In the genomic region with DNA sequence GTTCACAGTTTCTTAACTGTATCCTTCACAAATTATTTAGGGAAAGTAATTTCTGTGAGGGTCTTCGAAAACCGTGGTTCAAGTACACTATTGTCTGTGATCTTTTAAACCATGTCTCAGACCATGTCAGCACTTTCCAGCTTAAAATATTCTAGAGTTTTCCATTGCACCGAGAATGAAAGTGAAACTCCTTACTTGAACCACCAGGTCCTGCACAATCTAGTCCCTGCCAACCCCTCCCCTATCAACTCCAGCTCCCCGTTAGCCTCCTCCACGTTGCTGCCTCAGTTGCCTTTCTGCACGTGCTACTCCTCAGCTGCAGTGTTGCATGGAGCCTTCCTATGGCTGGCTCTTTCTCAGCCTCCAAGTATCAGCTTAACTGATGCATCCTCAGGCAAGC, we compare ENCODE assay signal across 22 cellular contexts. TPM values are rescaled to one million over a fixed set of nuclear protein-coding genes. Genes with fewer than 3 reads are reported as not detected.
DNase-seq lines count a peak whose midpoint lies in the region; ATAC-seq, FAIRE-seq and TF ChIP-seq lines count a peak whose summit lies in the region.
"Had no signal": no experiment of that assay in that cellular context is flagged by ENCODE, and none has a peak within 500 bp of the region (broad histone marks: within the 10 kb centered on the region; RNA-seq: fewer than 3 reads in every experiment).

No MANE protein-coding gene starts in this region.

- H3K4me1 ChIP-seq in OCI-LY3 (ENCODE audit: low read length): no peaks in the 10 kb centered on the region
- H3K4me1 ChIP-seq in kidney (ENCODE audit: control insufficient read depth in 1 of 2, insufficient read depth in 1 of 2, low read depth in 1 of 2, low read length in 2 of 2): no peaks in the 10 kb centered on the region
- H3K4me1 ChIP-seq in small intestine (ENCODE audit: control insufficient read depth in 2 of 2, insufficient read depth in 1 of 2, low read depth in 1 of 2, low read length in 1 of 2): no peaks in the 10 kb centered on the region

- no peak for ATAC-seq in activated T-cell treated with anti-CD3 and anti-CD28 coated beads, Interleukin-2, amount 50 U/mL, for 4 hours
- no peak for ATAC-seq in activated T-cell treated with anti-CD3 and anti-CD28 coated beads, Interleukin-2, amount 50 U/mL, for 72 hours (replicated peaks in 1 of 2)
- no peak for ATAC-seq in GM21717 (IDR thresholded peaks at IDR 0.05; ENCODE audit: unreplicated experiment)
- ATAC-seq: activated CD8-positive, alpha-beta memory T cell treated with anti-CD3 and anti-CD28 coated beads, Interleukin-2, amount 10 ng/mL, durations not matched to agents 7 days and 5 days; activated T-helper 17 cell treated with anti-CD3 and anti-CD28 coated beads, Interleukin-2, amount 50 U/mL, for 72 hours; sciatic nerve; stimulated activated naive B cell treated with anti-CD40 and anti-IgM and Interleukin-4, amounts not matched to agents 10 μg/mL and 1 μg/mL and 100 μg/mL, for 72 hours had no signal

- peak overlapping the region; percentile 16 for H3K4me3 Mint-ChIP-seq in activated T-cell treated with anti-CD3 and anti-CD28 coated beads, Interleukin-2, amount 50 U/mL, for 4 hours
- no peak overlapping the region for H3K4me3 Mint-ChIP-seq in activated T-cell treated with anti-CD3 and anti-CD28 coated beads, Interleukin-2, amount 50 U/mL, for 72 hours
- H3K4me3 Mint-ChIP-seq in immature natural killer cell: no peak overlapping the region
- H3K4me3 Mint-ChIP-seq: activated CD8-positive, alpha-beta memory T cell treated with anti-CD3 and anti-CD28 coated beads, Interleukin-2, amount 10 ng/mL, durations not matched to agents 7 days and 5 days; activated naive CD8-positive, alpha-beta T cell treated with anti-CD3 and anti-CD28 coated beads for 36 hours; activated T-helper 17 cell treated with anti-CD3 and anti-CD28 coated beads, Interleukin-2, amount 50 U/mL, for 72 hours; stimulated activated naive B cell treated with anti-CD40 and anti-IgM and Interleukin-4, amounts not matched to agents 10 μg/mL and 1 μg/mL and 100 μg/mL, for 72 hours had no signal

- no peak for TF ChIP-seq CTCF in OCI-LY3 (IDR thresholded peaks at IDR 0.05; ENCODE audit: low read depth, low read length)
- no peak for TF ChIP-seq CTCF in kidney (IDR thresholded peaks at IDR 0.05; ENCODE audit: borderline replicate concordance, extremely low read depth, insufficient read depth)

- FAIRE-seq in kidney (lab: Jason Lieb, UNC): no peak
- FAIRE-seq in small intestine (lab: Jason Lieb, UNC): no peak

- no peaks in the 10 kb centered on the region for H3K9me3 ChIP-seq in OCI-LY3 (ENCODE audit: insufficient read depth, low read length)
- H3K9me3 ChIP-seq in kidney (ENCODE audit: control insufficient read depth in 1 of 2, low read length in 2 of 2): no peaks in the 10 kb centered on the region
- no peaks in the 10 kb centered on the region for H3K9me3 ChIP-seq in small intestine (ENCODE audit: control insufficient read depth, low read depth)
- H3K9me3 ChIP-seq: tibial artery had no signal

- WGBS in small intestine, 3 donors: 53 to 65% (median 62%) methylated on average over 6 of the region's 6 CpGs

- H3K9me3 Mint-ChIP-seq in activated T-cell treated with anti-CD3 and anti-CD28 coated beads, Interleukin-2, amount 50 U/mL, for 4 hours: no peaks in the 10 kb centered on the region
- H3K9me3 Mint-ChIP-seq in activated T-cell treated with anti-CD3 and anti-CD28 coated beads, Interleukin-2, amount 50 U/mL, for 72 hours: no peaks in the 10 kb centered on the region
- peaks cover 0 to 4% (median under 1%) of the 10 kb centered on the region in 6 donors for H3K9me3 Mint-ChIP-seq in immature natural killer cell
- H3K9me3 Mint-ChIP-seq: activated naive CD8-positive, alpha-beta T cell treated with anti-CD3 and anti-CD28 coated beads for 36 hours; activated T-helper 17 cell treated with anti-CD3 and anti-CD28 coated beads, Interleukin-2, amount 50 U/mL, for 72 hours; stimulated activated naive B cell treated with anti-CD40 and anti-IgM and Interleukin-4, amounts not matched to agents 10 μg/mL and 1 μg/mL and 100 μg/mL, for 72 hours had no signal

- peak overlapping the region; percentile 22; the same call in 1 of the 2 replicates for H3K4me2 ChIP-seq in OCI-LY3 (ENCODE audit: low read length)

- H3K4me3 ChIP-seq in OCI-LY3 (ENCODE audit: low read length): no peak overlapping the region
- peak overlapping the region; percentile 30 to 37 for H3K4me3 ChIP-seq in kidney (ENCODE audit: low read length in 2 of 2)
- H3K4me3 ChIP-seq in small intestine (ENCODE audit: low read depth in 1 of 2, low read length in 2 of 2): peak overlapping the region in 1 of 2 donors; percentile 23

- DNase-seq in activated T-cell treated with anti-CD3 and anti-CD28 coated beads, Interleukin-2, amount 50 U/mL, for 4 hours: no peak
- DNase-seq in activated T-cell treated with anti-CD3 and anti-CD28 coated beads, Interleukin-2, amount 50 U/mL, for 72 hours: no peak
- DNase-seq in kidney (no peak), small intestine (peak; percentile 29), immature natural killer cell (no peak), NCI-H2227 treated with DMSO at 0.1 percent for 48 hours (lab: John Stamatoyannopoulos, UW) (no peak)
- DNase-seq: 8988T; activated CD4-positive, alpha-beta T cell treated with anti-CD3 and anti-CD28 coated beads for 4 hours; activated CD8-positive, alpha-beta memory T cell treated with anti-CD3 and anti-CD28 coated beads, Interleukin-2, amount 10 ng/mL, durations not matched to agents 7 days and 5 days; activated naive CD8-positive, alpha-beta T cell treated with anti-CD3 and anti-CD28 coated beads for 36 hours; COR-L47; Karpas-422; NCI-H1092; NCI-H2081; NCI-H524 treated with DMSO at 0.1 percent for 48 hours; SIG-M5; stimulated activated naive B cell treated with anti-CD40 and anti-IgM and Interleukin-4, amounts not matched to agents 10 μg/mL and 1 μg/mL and 100 μg/mL, for 72 hours; tibial artery had no signal

- H3K79me2 ChIP-seq in OCI-LY3 (ENCODE audit: low read length): no peaks in the 10 kb centered on the region

- peaks cover 18% of the 10 kb centered on the region for H3K27me3 Mint-ChIP-seq in activated T-cell treated with anti-CD3 and anti-CD28 coated beads, Interleukin-2, amount 50 U/mL, for 4 hours (ENCODE audit: low read depth)
- peaks cover 19% of the 10 kb centered on the region for H3K27me3 Mint-ChIP-seq in activated T-cell treated with anti-CD3 and anti-CD28 coated beads, Interleukin-2, amount 50 U/mL, for 72 hours (ENCODE audit: low read depth)
- H3K27me3 Mint-ChIP-seq in immature natural killer cell (ENCODE audit: low read depth in 3 of 3): peaks cover 0 to 5% (median 2%) of the 10 kb centered on the region in 3 donors

- H3K36me3 ChIP-seq in OCI-LY3 (replicated peaks; ENCODE audit: low read depth, low read length) (no peaks in the 10 kb centered on the region), kidney (ENCODE audit: control insufficient read depth in 1 of 2, insufficient read depth in 2 of 2, low read length in 2 of 2) (no peaks in the 10 kb centered on the region), small intestine (ENCODE audit: control insufficient read depth in 2 of 2, insufficient read depth in 2 of 2, low read length in 2 of 2) (no peaks in the 10 kb centered on the region)
- H3K36me3 ChIP-seq: tibial artery had no signal

- no peaks in the 10 kb centered on the region for H3K27me3 ChIP-seq in OCI-LY3 (ENCODE audit: low read depth, low read length)
- H3K27me3 ChIP-seq in small intestine (ENCODE audit: control insufficient read depth in 2 of 2, insufficient read depth in 2 of 2, low read length in 2 of 2): no peaks in the 10 kb centered on the region
- H3K27me3 ChIP-seq: tibial artery had no signal

- no peak overlapping the region for H3K27ac Mint-ChIP-seq in activated T-cell treated with anti-CD3 and anti-CD28 coated beads, Interleukin-2, amount 50 U/mL, for 72 hours
- no peak overlapping the region for H3K27ac Mint-ChIP-seq in immature natural killer cell
- H3K27ac Mint-ChIP-seq: activated CD8-positive, alpha-beta memory T cell treated with anti-CD3 and anti-CD28 coated beads, Interleukin-2, amount 10 ng/mL, durations not matched to agents 7 days and 5 days; activated naive CD8-positive, alpha-beta T cell treated with anti-CD3 and anti-CD28 coated beads for 36 hours; activated T-helper 17 cell treated with anti-CD3 and anti-CD28 coated beads, Interleukin-2, amount 50 U/mL, for 72 hours; stimulated activated naive B cell treated with anti-CD40 and anti-IgM and Interleukin-4, amounts not matched to agents 10 μg/mL and 1 μg/mL and 100 μg/mL, for 72 hours had no signal

- no peaks in the 10 kb centered on the region for H3K36me3 Mint-ChIP-seq in activated T-cell treated with anti-CD3 and anti-CD28 coated beads, Interleukin-2, amount 50 U/mL, for 4 hours (ENCODE audit: insufficient read depth)
- H3K36me3 Mint-ChIP-seq in activated T-cell treated with anti-CD3 and anti-CD28 coated beads, Interleukin-2, amount 50 U/mL, for 72 hours (ENCODE audit: insufficient read depth in 2 of 2): no peaks in the 10 kb centered on the region
- H3K36me3 Mint-ChIP-seq in immature natural killer cell: no peaks in the 10 kb centered on the region
- H3K36me3 Mint-ChIP-seq: activated CD8-positive, alpha-beta memory T cell treated with anti-CD3 and anti-CD28 coated beads, Interleukin-2, amount 10 ng/mL, durations not matched to agents 7 days and 5 days; activated naive CD8-positive, alpha-beta T cell treated with anti-CD3 and anti-CD28 coated beads for 36 hours; stimulated activated naive B cell treated with anti-CD40 and anti-IgM and Interleukin-4, amounts not matched to agents 10 μg/mL and 1 μg/mL and 100 μg/mL, for 72 hours had no signal

- no peak overlapping the region for H3K9ac ChIP-seq in OCI-LY3 (ENCODE audit: low read length)
- H3K9ac ChIP-seq in kidney (ENCODE audit: low read length in 2 of 2): no peak overlapping the region

- H3K4me1 Mint-ChIP-seq in activated T-cell treated with anti-CD3 and anti-CD28 coated beads, Interleukin-2, amount 50 U/mL, for 4 hours (ENCODE audit: low read depth): peaks cover 2% of the 10 kb centered on the region
- H3K4me1 Mint-ChIP-seq in activated T-cell treated with anti-CD3 and anti-CD28 coated beads, Interleukin-2, amount 50 U/mL, for 72 hours (ENCODE audit: low read depth): no peaks in the 10 kb centered on the region
- no peaks in the 10 kb centered on the region for H3K4me1 Mint-ChIP-seq in immature natural killer cell
- H3K4me1 Mint-ChIP-seq: activated CD8-positive, alpha-beta memory T cell treated with anti-CD3 and anti-CD28 coated beads, Interleukin-2, amount 10 ng/mL, durations not matched to agents 7 days and 5 days; activated naive CD8-positive, alpha-beta T cell treated with anti-CD3 and anti-CD28 coated beads for 36 hours; activated T-helper 17 cell treated with anti-CD3 and anti-CD28 coated beads, Interleukin-2, amount 50 U/mL, for 72 hours had no signal

- no peak overlapping the region for H2AFZ ChIP-seq in OCI-LY3 (ENCODE audit: low read depth, low read length)

- H3K27ac ChIP-seq in OCI-LY3 (ENCODE audit: low read length) (no peak overlapping the region), kidney (ENCODE audit: low read depth in 2 of 2, low read length in 2 of 2) (no peak overlapping the region), small intestine (ENCODE audit: low read depth in 1 of 2, low read length in 1 of 2) (peak overlapping the region in 1 of 2 donors; percentile 11)
- H3K27ac ChIP-seq: tibial artery had no signal

- intact Hi-C loops in kidney (cut with DNase I): no loop called here

- no peaks in the 10 kb centered on the region for H4K20me1 ChIP-seq in OCI-LY3 (ENCODE audit: insufficient read depth, low read length)

RNA-seq across cellular contexts. Expression of a gene that starts 7.2 kb away (rescaled TPM):
- under 1 TPM; 0.05 to 0.15 (median 0.14) TPM for total RNA-seq in activated T-cell treated with anti-CD3 and anti-CD28 coated beads, Interleukin-2, amount 50 U/mL, for 4 hours
- total RNA-seq in activated T-cell treated with anti-CD3 and anti-CD28 coated beads, Interleukin-2, amount 50 U/mL, for 72 hours: 1 to 10 TPM in 1 of 2 donors, under 1 TPM in 1; 0.50 to 1.4 TPM
- 37.2 TPM for total RNA-seq in kidney
- polyA plus RNA-seq in kidney (ENCODE audit: insufficient read depth, low read depth, low replicate concordance): 5.1 TPM
- polyA plus RNA-seq in small intestine: 1 to 10 TPM; 2.2 to 7.4 (median 2.7) TPM
- not detected for polyA plus RNA-seq in immature natural killer cell

Comparison
In these comparisons a context has a peak if more than half of its experiments do, and no peak if none do; other contexts are left out.
1. RNA of a gene that starts 7.2 kb away (total RNA-seq): 37.2 TPM in kidney (single experiment); 0.50 to 1.4 TPM in activated T-cell treated with anti-CD3 and anti-CD28 coated beads, Interleukin-2, amount 50 U/mL, for 72 hours and 0.05 to 0.15 TPM in activated T-cell treated with anti-CD3 and anti-CD28 coated beads, Interleukin-2, amount 50 U/mL, for 4 hours; every median in the first group is over 10 times any median in the second.